In the genomic region with DNA sequence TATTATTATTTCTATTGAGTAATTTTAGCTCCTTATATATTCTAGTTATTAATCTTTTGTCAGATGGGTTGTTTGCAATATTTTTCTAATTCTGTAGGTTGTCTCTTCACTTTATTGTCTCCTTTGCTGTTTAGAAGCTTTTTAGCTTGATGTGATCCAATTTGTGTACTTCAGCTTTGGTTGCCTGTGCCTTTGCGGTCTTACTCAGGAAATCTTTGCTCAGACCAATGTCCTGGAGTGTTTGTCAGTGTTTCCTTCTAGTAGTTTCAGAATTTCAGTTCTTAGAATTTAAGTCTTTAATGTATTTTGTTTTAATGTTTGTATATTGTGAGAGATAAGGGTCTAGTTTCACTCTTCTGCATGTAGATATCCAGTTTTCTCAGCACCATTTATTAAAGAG, we compare ENCODE assay signal across 25 cellular contexts.
"Had no signal": no experiment of that assay in that cellular context is flagged by ENCODE, and none has a peak within 500 bp of the region (broad histone marks: within the 10 kb centered on the region; RNA-seq: fewer than 3 reads in every experiment).

No MANE protein-coding gene starts in this region.

- H3K27ac ChIP-seq: ovary, parathyroid adenoma, psoas muscle, right lobe of liver, sigmoid colon, stomach, thoracic aorta, thyroid gland, tibial nerve, upper lobe of left lung, vagina had no signal

- H3K79me2 ChIP-seq: parathyroid adenoma had no signal

- H3K36me3 ChIP-seq: ovary, right lobe of liver, sigmoid colon, stomach, thoracic aorta, thyroid gland, tibial nerve, upper lobe of left lung, vagina had no signal

- H2AFZ ChIP-seq: parathyroid adenoma had no signal

- H3K9ac ChIP-seq: parathyroid adenoma had no signal

- ATAC-seq: natural killer cell treated with Interleukin-12 subunit alpha and Interleukin-12 subunit beta and Interleukin-15 and Interleukin-18, amount 100 ng/mL, for 72 hours; psoas muscle; right cardiac atrium; right lobe of liver; stimulated activated effector memory CD8-positive, alpha-beta T cell treated with anti-CD3 and anti-CD28 coated beads, Interleukin-12 subunit alpha, Interleukin-12 subunit beta, amount 100 ng/mL, for 72 hours; stimulated activated naive B cell treated with anti-CD40 and anti-IgM and Interleukin-4, amounts not matched to agents 10 μg/mL and 1 μg/mL and 100 μg/mL, for 72 hours had no signal

- DNase-seq: nephron progenitor cell; occipital lobe; ovary; posterior cingulate gyrus; psoas muscle; right cardiac atrium; right lobe of liver; sigmoid colon; small intestine; stimulated activated CD4-positive, alpha-beta T cell treated with anti-CD3 and anti-CD28 coated beads, Interleukin-15, amount 100 ng/mL, for 24 hours; stimulated activated CD4-positive, alpha-beta T cell treated with anti-CD3 and anti-CD28 coated beads, Interleukin-2, amount 100 ng/mL, for 24 hours; stimulated activated CD4-positive, alpha-beta T cell treated with anti-CD3 and anti-CD28 coated beads, Interleukin-2, amount 100 ng/mL, for 48 hours; stimulated activated CD4-positive, alpha-beta T cell treated with anti-CD3 and anti-CD28 coated beads, Interleukin-4, amount 100 ng/mL, for 24 hours; stimulated activated naive B cell treated with anti-CD40 and anti-IgM and Interleukin-4, amounts not matched to agents 10 μg/mL and 1 μg/mL and 100 μg/mL, for 72 hours; stimulated activated naive CD4-positive, alpha-beta T cell treated with Interleukin-2 at 50 U/mL for 16 hours; stomach; thyroid gland; trophoblast cell; upper lobe of left lung had no signal

- H3K27me3 ChIP-seq: ovary, right lobe of liver, sigmoid colon, stomach, thyroid gland, tibial nerve, upper lobe of left lung, vagina had no signal

- H3K4me1 ChIP-seq: parathyroid adenoma, psoas muscle, right lobe of liver, sigmoid colon, stomach, thyroid gland, tibial nerve, upper lobe of left lung, vagina had no signal

- H3K9me3 ChIP-seq: ovary, psoas muscle, right lobe of liver, sigmoid colon, thoracic aorta, thyroid gland, tibial nerve, upper lobe of left lung, vagina had no signal

- H3K4me3 ChIP-seq: ovary, psoas muscle, right lobe of liver, sigmoid colon, stomach, thoracic aorta, thyroid gland, tibial nerve, upper lobe of left lung, vagina had no signal
